1 cellular context compared by ENCODE assay signal in the genomic region with DNA sequence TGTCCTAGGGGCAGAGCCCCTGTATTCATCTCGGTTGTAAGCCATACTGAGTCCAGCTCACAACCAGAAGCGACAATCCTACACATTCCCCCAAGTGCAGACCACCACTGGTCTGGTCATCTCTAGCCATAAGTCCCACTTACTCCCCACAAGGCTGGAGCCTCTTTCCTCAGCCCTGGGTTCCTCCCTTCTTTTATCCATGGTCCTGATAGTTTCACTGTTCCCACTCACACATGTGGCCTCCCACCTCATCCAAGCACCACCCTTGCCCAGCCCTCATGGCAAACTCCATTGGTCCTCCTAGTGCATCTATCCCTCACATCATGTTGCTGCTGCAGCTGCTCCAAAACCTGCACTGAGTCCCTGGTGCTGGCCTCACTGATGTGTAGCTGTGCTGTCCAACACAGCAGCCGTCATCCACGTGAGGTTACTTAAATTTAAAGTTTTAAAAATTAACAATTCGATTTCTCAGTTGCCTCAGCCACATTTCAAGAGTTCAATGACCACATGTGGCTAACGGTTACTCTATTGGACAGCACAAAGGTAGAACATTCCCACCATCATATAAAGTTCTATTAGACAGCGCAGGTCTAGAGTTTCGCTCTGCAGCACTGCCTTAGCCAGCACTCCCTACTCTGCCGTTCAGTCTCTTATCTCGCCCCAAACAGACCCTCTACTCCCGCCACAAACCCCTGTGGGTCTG.
A peak's percentile ranks its signal among the peaks of the same experiment; 100 is the strongest.
TF ChIP-seq lines count a peak whose summit lies in the region.

No MANE protein-coding gene starts in this region.

TF ChIP-seq in SK-N-SH, 30 proteins besides CTCF, POLR2A, EP300 and RAD21:
- TF ChIP-seq, protein P1, sequence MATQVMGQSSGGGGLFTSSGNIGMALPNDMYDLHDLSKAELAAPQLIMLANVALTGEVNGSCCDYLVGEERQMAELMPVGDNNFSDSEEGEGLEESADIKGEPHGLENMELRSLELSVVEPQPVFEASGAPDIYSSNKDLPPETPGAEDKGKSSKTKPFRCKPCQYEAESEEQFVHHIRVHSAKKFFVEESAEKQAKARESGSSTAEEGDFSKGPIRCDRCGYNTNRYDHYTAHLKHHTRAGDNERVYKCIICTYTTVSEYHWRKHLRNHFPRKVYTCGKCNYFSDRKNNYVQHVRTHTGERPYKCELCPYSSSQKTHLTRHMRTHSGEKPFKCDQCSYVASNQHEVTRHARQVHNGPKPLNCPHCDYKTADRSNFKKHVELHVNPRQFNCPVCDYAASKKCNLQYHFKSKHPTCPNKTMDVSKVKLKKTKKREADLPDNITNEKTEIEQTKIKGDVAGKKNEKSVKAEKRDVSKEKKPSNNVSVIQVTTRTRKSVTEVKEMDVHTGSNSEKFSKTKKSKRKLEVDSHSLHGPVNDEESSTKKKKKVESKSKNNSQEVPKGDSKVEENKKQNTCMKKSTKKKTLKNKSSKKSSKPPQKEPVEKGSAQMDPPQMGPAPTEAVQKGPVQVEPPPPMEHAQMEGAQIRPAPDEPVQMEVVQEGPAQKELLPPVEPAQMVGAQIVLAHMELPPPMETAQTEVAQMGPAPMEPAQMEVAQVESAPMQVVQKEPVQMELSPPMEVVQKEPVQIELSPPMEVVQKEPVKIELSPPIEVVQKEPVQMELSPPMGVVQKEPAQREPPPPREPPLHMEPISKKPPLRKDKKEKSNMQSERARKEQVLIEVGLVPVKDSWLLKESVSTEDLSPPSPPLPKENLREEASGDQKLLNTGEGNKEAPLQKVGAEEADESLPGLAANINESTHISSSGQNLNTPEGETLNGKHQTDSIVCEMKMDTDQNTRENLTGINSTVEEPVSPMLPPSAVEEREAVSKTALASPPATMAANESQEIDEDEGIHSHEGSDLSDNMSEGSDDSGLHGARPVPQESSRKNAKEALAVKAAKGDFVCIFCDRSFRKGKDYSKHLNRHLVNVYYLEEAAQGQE (IDR thresholded peaks at IDR 0.05; ENCODE audit: low read depth, low read length) = peak; percentile 26; the same call in 1 of the 2 replicates
